21 cellular contexts compared by ENCODE assay signal in the genomic region with DNA sequence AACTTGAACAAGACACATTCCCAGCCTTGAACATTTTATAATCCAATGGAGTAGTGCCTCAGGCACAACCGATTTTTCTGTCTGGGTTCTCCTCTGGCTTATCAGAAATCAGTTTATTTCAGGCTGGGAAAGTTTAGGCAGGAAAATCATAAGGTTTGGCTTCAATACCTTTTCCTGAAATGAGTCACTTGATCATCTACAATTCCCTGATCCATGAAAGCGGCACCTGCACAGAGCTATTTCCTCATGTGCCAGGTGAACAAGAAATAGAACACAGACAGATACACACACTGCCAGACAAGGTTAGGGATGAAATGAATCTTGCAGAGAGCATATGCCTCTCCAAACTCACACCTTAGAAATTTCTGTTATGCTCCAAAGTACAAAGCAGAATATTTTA.
"Had no signal": no experiment of that assay in that cellular context is flagged by ENCODE, and none has a peak within 500 bp of the region (broad histone marks: within the 10 kb centered on the region; RNA-seq: fewer than 3 reads in every experiment).

No MANE protein-coding gene starts in this region.

- ATAC-seq: effector memory CD8-positive, alpha-beta T cell; left cardiac atrium; left ventricle myocardium superior; naive thymus-derived CD4-positive, alpha-beta T cell; sciatic nerve; stimulated activated naive B cell treated with anti-CD40 and anti-IgM and Interleukin-4, amounts not matched to agents 10 μg/mL and 1 μg/mL and 100 μg/mL, for 72 hours; stimulated activated naive CD8-positive, alpha-beta T cell treated with anti-CD3 and anti-CD28 coated beads, Interleukin-15, amount 100 ng/mL, for 72 hours had no signal

- H3K9me3 ChIP-seq: esophagus squamous epithelium, thoracic aorta had no signal

- DNase-seq: effector memory CD8-positive, alpha-beta T cell; esophagus squamous epithelium; foreskin fibroblast; immature natural killer cell; left cardiac atrium; left ventricle myocardium superior; mesenchymal stem cell; midbrain; naive thymus-derived CD4-positive, alpha-beta T cell; nephron progenitor cell; posterior cingulate gyrus; stimulated activated CD4-positive, alpha-beta T cell treated with anti-CD3 and anti-CD28 coated beads, Interleukin-2, amount 100 ng/mL, for 24 hours; stimulated activated CD4-positive, alpha-beta T cell treated with anti-CD3 and anti-CD28 coated beads, Interleukin-4, amount 100 ng/mL, for 4 hours; stimulated activated naive B cell treated with anti-CD40 and anti-IgM and Interleukin-4, amounts not matched to agents 10 μg/mL and 1 μg/mL and 100 μg/mL, for 72 hours; stimulated activated naive CD8-positive, alpha-beta T cell treated with anti-CD3 and anti-CD28 coated beads, Interleukin-15, amount 100 ng/mL, for 72 hours; substantia nigra; trophoblast cell had no signal

- H3K4me3 ChIP-seq: esophagus squamous epithelium, lung, thoracic aorta had no signal

- H3K4me1 ChIP-seq: esophagus squamous epithelium had no signal

- H3K36me3 ChIP-seq: esophagus squamous epithelium, thoracic aorta had no signal

- FAIRE-seq: keratinocyte had no signal

- H3K27ac ChIP-seq: esophagus squamous epithelium, thoracic aorta had no signal

- H3K27me3 ChIP-seq: esophagus squamous epithelium had no signal
